Comparison of ENCODE assay signal across 9 cellular contexts in the genomic region with DNA sequence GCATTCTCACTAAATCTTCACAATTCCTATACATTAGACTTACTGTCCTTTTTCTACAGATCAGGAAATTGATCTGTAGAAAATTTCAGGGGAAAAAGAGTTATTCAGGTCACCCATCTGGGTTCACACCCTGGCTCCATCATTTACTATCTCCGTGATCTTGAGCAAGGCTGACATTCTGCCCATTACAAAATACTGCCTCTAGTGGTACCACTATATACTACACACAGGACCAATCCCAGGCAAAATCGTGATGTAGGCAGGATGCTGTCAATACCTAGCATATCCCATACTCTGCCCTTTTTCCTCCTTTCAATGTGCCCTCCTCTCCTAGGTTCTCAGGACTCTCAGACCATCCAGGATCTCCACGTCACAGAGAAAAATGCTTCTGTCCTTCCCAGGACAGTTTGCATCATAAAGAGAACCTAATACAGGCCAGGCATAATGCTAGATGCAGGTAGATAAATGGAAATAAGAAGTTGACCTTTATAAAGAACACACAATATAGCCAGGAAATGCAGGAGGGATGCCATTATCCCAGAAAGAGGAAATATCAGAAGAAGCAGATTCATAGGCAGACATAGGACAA.
DNase-seq lines count a peak whose midpoint lies in the region; ATAC-seq, FAIRE-seq and TF ChIP-seq lines count a peak whose summit lies in the region.
"Had no signal": no experiment of that assay in that cellular context is flagged by ENCODE, and none has a peak within 500 bp of the region (broad histone marks: within the 10 kb centered on the region; RNA-seq: fewer than 3 reads in every experiment).

No MANE protein-coding gene starts in this region.

- TF ChIP-seq CTCF in keratinocyte (optimal IDR thresholded peaks at IDR 0.05 in 1 of 3, IDR thresholded peaks at IDR 0.05 in 1 of 3, conservative IDR thresholded peaks at IDR 0.05 in 1 of 3; ENCODE audit: extremely low read depth in 1 of 3, insufficient read depth in 2 of 3, low read length in 3 of 3): peak; percentile 52 to 72 (median 55)
- peak in 1 of 2 donors; percentile 41 for TF ChIP-seq CTCF in right atrium auricular region (IDR thresholded peaks at IDR 0.05)
- peak in 1 of 2 donors; percentile 9 for TF ChIP-seq CTCF in suprapubic skin (IDR thresholded peaks at IDR 0.05)

- dilution Hi-C loops in keratinocyte (cut with MboI; ENCODE audit: extremely low pct_ligation_motif_present, low sequenced_read_pairs): no loop called here

- peak; percentile 83 for DNase-seq in DMS53 (lab: John Stamatoyannopoulos, UW)
- DNase-seq in SK-MEL-5 (ENCODE audit: low read depth, low spot score): peak; percentile 56
- DNase-seq in keratinocyte (ENCODE audit: low read depth, low spot score): no peak
- DNase-seq in stimulated activated CD4-positive, alpha-beta T cell treated with anti-CD3 and anti-CD28 coated beads, Interleukin-2, amount 100 ng/mL, for 48 hours: no peak
- DNase-seq in right atrium auricular region (ENCODE audit: low spot score): no peak
- DNase-seq in suprapubic skin (ENCODE audit: low spot score in 2 of 2): no peak

- H3K9ac ChIP-seq in keratinocyte (ENCODE audit: control insufficient read depth, extremely low read depth, insufficient read depth, low read length): no peak overlapping the region

- H3K27ac ChIP-seq in keratinocyte (ENCODE audit: control insufficient read depth, insufficient read depth, low read length) (no peak overlapping the region), right atrium auricular region (no peak overlapping the region), suprapubic skin (no peak overlapping the region)

- H3K4me3 ChIP-seq in keratinocyte (ENCODE audit: control insufficient read depth in 2 of 3, extremely low read depth in 1 of 3, insufficient read depth in 2 of 3, low read depth in 1 of 3, low read length in 3 of 3) (no peak overlapping the region), right atrium auricular region (no peak overlapping the region), suprapubic skin (no peak overlapping the region)

- WGBS in suprapubic skin: 43% methylated on average over 3 of the region's 3 CpGs

- H4K20me1 ChIP-seq in keratinocyte (ENCODE audit: control insufficient read depth, extremely low read depth, insufficient read depth, low read length): no peaks in the 10 kb centered on the region

- no peaks in the 10 kb centered on the region for H3K27me3 ChIP-seq in keratinocyte (ENCODE audit: control insufficient read depth, extremely low read depth, insufficient read depth, low read length)
- H3K27me3 ChIP-seq in right atrium auricular region: no peaks in the 10 kb centered on the region
- H3K27me3 ChIP-seq in suprapubic skin: no peaks in the 10 kb centered on the region

- in situ Hi-C loops in SK-MEL-5 (cut with HindIII; ENCODE audit: low pct_unique_long_range_greater_than_20kb, low sequenced_read_pairs): no loop called here

- H3K4me1 ChIP-seq in keratinocyte (ENCODE audit: control insufficient read depth, extremely low read depth, insufficient read depth, low read length) (no peaks in the 10 kb centered on the region), right atrium auricular region (no peaks in the 10 kb centered on the region), suprapubic skin (no peaks in the 10 kb centered on the region)

- H3K79me2 ChIP-seq in keratinocyte (ENCODE audit: control insufficient read depth, insufficient read depth, low read length): no peaks in the 10 kb centered on the region

- H3K9me1 ChIP-seq in keratinocyte (ENCODE audit: control insufficient read depth, extremely low read depth, insufficient read depth, low read length): no peaks in the 10 kb centered on the region

- H3K36me3 ChIP-seq in keratinocyte (ENCODE audit: control insufficient read depth in 2 of 2, extremely low read depth in 1 of 2, insufficient read depth in 2 of 2, low read length in 2 of 2): no peaks in the 10 kb centered on the region
- H3K36me3 ChIP-seq in right atrium auricular region: no peaks in the 10 kb centered on the region
- H3K36me3 ChIP-seq in suprapubic skin: no peaks in the 10 kb centered on the region

- ATAC-seq in GM19025 (IDR thresholded peaks at IDR 0.05; ENCODE audit: low read depth, unreplicated experiment): peak; percentile 79
- peak; percentile 79 for ATAC-seq in HG03108 (IDR thresholded peaks at IDR 0.05; ENCODE audit: unreplicated experiment)

- H2AFZ ChIP-seq in keratinocyte (ENCODE audit: control insufficient read depth, low read length): no peak overlapping the region

- no peak overlapping the region for H3K4me2 ChIP-seq in keratinocyte (ENCODE audit: control insufficient read depth, extremely low read depth, insufficient read depth, low read depth, low read length)

- FAIRE-seq in keratinocyte (lab: Jason Lieb, UNC): peak; percentile 29
- FAIRE-seq: TTC549 had no signal

- H3K9me3 ChIP-seq in keratinocyte (ENCODE audit: control insufficient read depth, low read depth, low read length) (no peaks in the 10 kb centered on the region), right atrium auricular region (peaks cover 0 to 10% of the 10 kb centered on the region in 2 donors), suprapubic skin (peaks cover 6% of the 10 kb centered on the region)

- TF ChIP-seq EP300 in suprapubic skin (IDR thresholded peaks at IDR 0.05): no peak

- no peak for TF ChIP-seq POLR2A in suprapubic skin (IDR thresholded peaks at IDR 0.05)

Comparison
In these comparisons a context has a peak if more than half of its experiments do, and no peak if none do; other contexts are left out.
1. DNase-seq: peak in DMS53 (single experiment) and SK-MEL-5 (single experiment); none in keratinocyte (single experiment), stimulated activated CD4-positive, alpha-beta T cell treated with anti-CD3 and anti-CD28 coated beads, Interleukin-2, amount 100 ng/mL, for 48 hours (0 of 2), right atrium auricular region (single experiment) and suprapubic skin (0 of 2).